21 cellular contexts compared by ENCODE assay signal in the genomic region with DNA sequence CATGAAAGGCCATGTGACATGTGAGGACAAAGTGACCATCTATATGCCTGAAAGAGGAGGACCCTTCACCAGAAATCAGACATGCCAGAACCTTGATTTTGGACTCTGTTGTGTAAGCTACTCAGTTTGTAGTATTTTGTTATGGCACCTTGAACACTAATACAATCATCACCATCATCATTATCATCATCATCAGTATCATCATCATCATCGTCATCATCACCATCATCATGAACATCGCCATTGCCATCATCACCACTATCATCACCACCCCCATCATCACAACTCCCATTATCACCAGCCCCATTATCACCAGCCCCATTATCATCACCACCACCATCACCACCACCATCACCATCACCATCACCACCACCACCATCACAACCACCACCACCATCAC. TPM values are rescaled to one million over a fixed set of nuclear protein-coding genes. Genes with fewer than 3 reads are reported as not detected.
"Had no signal": no experiment of that assay in that cellular context is flagged by ENCODE, and none has a peak within 500 bp of the region (broad histone marks: within the 10 kb centered on the region; RNA-seq: fewer than 3 reads in every experiment).

No MANE protein-coding gene starts in this region.

- H3K36me3 ChIP-seq: left ventricle myocardium inferior, stomach, thyroid gland, upper lobe of right lung had no signal

- H3K36me3 Mint-ChIP-seq: mesothelial cell of epicardium, naive B cell had no signal

- DNase-seq: activated B cell treated with CpG ODN at 0.5 μM for 24 hours; activated CD8-positive, alpha-beta T cell treated with anti-CD3 and anti-CD28 coated beads, Interleukin-2, amount 10 ng/mL, durations not matched to agents 7 days and 5 days; activated effector memory CD4-positive, alpha-beta T cell treated with anti-CD3 and anti-CD28 coated beads, Interleukin-2, amount 50 U/mL, for 16 hours; activated naive CD4-positive, alpha-beta T cell treated with anti-CD3 and anti-CD28 coated beads for 36 hours; amniotic stem cell; caudate nucleus; dermis blood vessel endothelial cell; effector CD8-positive, alpha-beta T cell; left ventricle myocardium inferior; naive B cell; stimulated activated CD4-positive, alpha-beta T cell treated with anti-CD3 and anti-CD28 coated beads, Interleukin-12 subunit alpha, Interleukin-12 subunit beta, amount 100 ng/mL, for 4 hours; stimulated activated CD4-positive, alpha-beta T cell treated with anti-CD3 and anti-CD28 coated beads, Interleukin-4, amount 100 ng/mL, for 1 hour; stomach; thyroid gland; upper lobe of right lung had no signal

- H3K4me1 ChIP-seq: stomach had no signal

- H3K9me3 ChIP-seq: left ventricle myocardium inferior, stomach, thyroid gland, upper lobe of right lung had no signal

- H3K27me3 ChIP-seq: stomach, thyroid gland, upper lobe of right lung had no signal

- H3K4me3 Mint-ChIP-seq: activated B cell treated with CpG ODN at 0.5 μM for 24 hours; activated naive CD4-positive, alpha-beta T cell treated with anti-CD3 and anti-CD28 coated beads for 36 hours; mesothelial cell of epicardium; T-helper 2 cell treated with Interferon-gamma antibody and Interleukin-4, amounts not matched to agents 5 μg/mL and 100 μg/mL, for 36 hours had no signal

- ATAC-seq: activated CD8-positive, alpha-beta T cell treated with anti-CD3 and anti-CD28 coated beads, Interleukin-2, amount 10 ng/mL, durations not matched to agents 7 days and 5 days; sciatic nerve; upper lobe of right lung had no signal

- H3K9me3 Mint-ChIP-seq: activated B cell treated with CpG ODN at 0.5 μM for 24 hours; activated naive CD4-positive, alpha-beta T cell treated with anti-CD3 and anti-CD28 coated beads for 36 hours had no signal

- H3K27ac Mint-ChIP-seq: activated B cell treated with CpG ODN at 0.5 μM for 24 hours; activated naive CD4-positive, alpha-beta T cell treated with anti-CD3 and anti-CD28 coated beads for 36 hours had no signal

- H3K4me3 ChIP-seq: left ventricle myocardium inferior, skin epidermis, stomach, thyroid gland, upper lobe of right lung had no signal

- H3K27me3 Mint-ChIP-seq: activated B cell treated with CpG ODN at 0.5 μM for 24 hours had no signal

- H3K27ac ChIP-seq: left ventricle myocardium inferior, stomach, thyroid gland, upper lobe of right lung had no signal

RNA-seq across cellular contexts. Expression of gene TMEM119, which starts 19.6 kb away (rescaled TPM):
- total RNA-seq: activated B cell treated with CpG ODN at 0.5 μM for 24 hours; activated CD8-positive, alpha-beta T cell treated with anti-CD3 and anti-CD28 coated beads, Interleukin-2, amount 10 ng/mL, durations not matched to agents 7 days and 5 days; activated naive CD4-positive, alpha-beta T cell treated with anti-CD3 and anti-CD28 coated beads for 36 hours; lung microvascular endothelial cell; renal cortical epithelial cell had no signal

RNA-seq across cellular contexts. Expression of gene SELPLG, which starts 55.4 kb away (rescaled TPM):
- total RNA-seq: mesothelial cell of epicardium had no signal
